ENCODE assay signal across 8 cellular contexts in genomic region chr1:214281902-214282695, GRCh38. TPM values are rescaled to one million over a fixed set of nuclear protein-coding genes. Genes with fewer than 3 reads are reported as not detected.
A peak's percentile ranks its signal among the peaks of the same experiment; 100 is the strongest.
DNase-seq lines count a peak whose midpoint lies in the region; ATAC-seq and TF ChIP-seq lines count a peak whose summit lies in the region.

No MANE protein-coding gene starts in this region.

- BruUV-seq in PC-9 (replicated peaks; lab: Mats Ljungman, UMichigan) = no TSS peak

- H3K27me3 Mint-ChIP-seq in CD4-positive, alpha-beta memory T cell = no peaks in the 10 kb centered on the region

- H3K4me1 Mint-ChIP-seq in CD4-positive, alpha-beta memory T cell = peaks cover 34 to 57% (median 45%) of the 10 kb centered on the region in 4 donors

- H3K36me3 Mint-ChIP-seq in CD4-positive, alpha-beta memory T cell = peaks cover 3 to 4% of the 10 kb centered on the region in 2 donors

- H3K27ac Mint-ChIP-seq in CD4-positive, alpha-beta memory T cell = peak overlapping the region; percentile 69 to 91 (median 85)

- H2AFZ ChIP-seq in PC-9 = peak overlapping the region; percentile 89

- 28 to 32% methylated on average over 9 of the region's 9 CpGs for WGBS in ectodermal cell, 2 experiments
- 34 to 40% methylated on average over 2 to 7 of the region's 9 CpGs for WGBS in mesodermal cell (ENCODE audit: insufficient coverage in 2 of 2), 2 experiments

- intact Hi-C loops in CD4-positive, alpha-beta memory T cell (cut with micrococcal nuclease) = loop anchor here (1.0 to 10.0 kb wide), 4 partner anchors 21 to 1267 kb away; partner anchors contain the start of genes ANGEL2 and CENPF
- intact Hi-C loops in PC-9 (cut with micrococcal nuclease; ENCODE audit: unreplicated experiment) = loop anchor here (1.0 to 5.0 kb wide), 3 partner anchors 15 to 65 kb away; no protein-coding TSS in a partner anchor

- POLR2A ChIA-PET in CD4-positive, alpha-beta memory T cell (lab: Charles Lee; ENCODE audit: partially characterized antibody) = no interaction called here
- POLR2A ChIA-PET in PC-9 (lab: Charles Lee; ENCODE audit: unreplicated experiment) = no interaction called here

- no peak for TF ChIP-seq CTCF in PC-9 (conservative IDR thresholded peaks at IDR 0.05)

- H3K9me2 ChIP-seq in PC-9 (ENCODE audit: insufficient read depth) = no peaks in the 10 kb centered on the region

- CTCF ChIA-PET in CD4-positive, alpha-beta memory T cell (lab: Charles Lee; ENCODE audit: partially characterized antibody) = interaction anchor here (0.6 to 4.4 kb wide), 5 partner anchors 11 to 49 kb away, joined by 3 to 23 read pairs (median 3); no protein-coding TSS in a partner anchor
- CTCF ChIA-PET in PC-9 (lab: Charles Lee) = no interaction called here

- H3K4me3 Mint-ChIP-seq in CD4-positive, alpha-beta memory T cell = peak overlapping the region; percentile 89 to 96 (median 92)

- peak overlapping the region; percentile 79 for H3K4me3 ChIP-seq in CD4-positive, alpha-beta memory T cell (ENCODE audit: low read length in 2 of 2)
- H3K4me3 ChIP-seq in HAP-1 = peak overlapping the region; percentile 57
- peak overlapping the region; percentile 81 for H3K4me3 ChIP-seq in PC-9
- peak overlapping the region; percentile 88 for H3K4me3 ChIP-seq in ectodermal cell (ENCODE audit: insufficient read depth, low read depth, low read length)
- peak overlapping the region; percentile 73 for H3K4me3 ChIP-seq in mesodermal cell (ENCODE audit: extremely low read depth, insufficient read depth, low read length, poor library complexity, severe bottlenecking)

- H3K4me1 ChIP-seq in CD4-positive, alpha-beta memory T cell (ENCODE audit: insufficient read depth, low read length) = peaks cover 41% of the 10 kb centered on the region
- peaks cover 38% of the 10 kb centered on the region for H3K4me1 ChIP-seq in HAP-1
- H3K4me1 ChIP-seq in PC-9 (replicated peaks; ENCODE audit: insufficient read depth) = peaks cover 33% of the 10 kb centered on the region
- peaks cover 5% of the 10 kb centered on the region for H3K4me1 ChIP-seq in ectodermal cell (ENCODE audit: control insufficient read depth, insufficient read depth, low read length)
- H3K4me1 ChIP-seq in mesodermal cell (ENCODE audit: control insufficient read depth, insufficient read depth, low read length, poor library complexity, severe bottlenecking) = peaks cover 15% of the 10 kb centered on the region

- peaks cover 47% of the 10 kb centered on the region for H3K79me2 ChIP-seq in PC-9 (ENCODE audit: low read depth)

- H3K36me3 ChIP-seq in CD4-positive, alpha-beta memory T cell (ENCODE audit: insufficient read depth, low read length) = no peaks in the 10 kb centered on the region
- peaks cover 3% of the 10 kb centered on the region; the same call in 1 of the 2 replicates for H3K36me3 ChIP-seq in HAP-1 (replicated peaks)
- no peaks in the 10 kb centered on the region for H3K36me3 ChIP-seq in PC-9 (ENCODE audit: low read depth)
- no peaks in the 10 kb centered on the region for H3K36me3 ChIP-seq in ectodermal cell (ENCODE audit: control insufficient read depth, insufficient read depth, low read length)
- H3K36me3 ChIP-seq in mesodermal cell (ENCODE audit: control insufficient read depth, insufficient read depth, low read length) = peaks cover 12% of the 10 kb centered on the region

- H3K27me3 ChIP-seq in CD4-positive, alpha-beta memory T cell (ENCODE audit: insufficient read depth, low read length) = no peaks in the 10 kb centered on the region
- H3K27me3 ChIP-seq in HAP-1 (ENCODE audit: low read depth) (no peaks in the 10 kb centered on the region), PC-9 (ENCODE audit: insufficient read depth, low read depth) (no peaks in the 10 kb centered on the region), ectodermal cell (ENCODE audit: control insufficient read depth, insufficient read depth, low read length, poor library complexity, severe bottlenecking) (peaks cover 17% of the 10 kb centered on the region)

- H3K4me2 ChIP-seq in PC-9 = peak overlapping the region; percentile 84

- in situ Hi-C loops in HAP-1 (cut with MboI; ENCODE audit: low sequenced_read_pairs) = no loop called here

- no peak for ATAC-seq in HG02623 (IDR thresholded peaks at IDR 0.05; ENCODE audit: unreplicated experiment)

- no peaks in the 10 kb centered on the region for H4K20me1 ChIP-seq in PC-9 (ENCODE audit: insufficient read depth)

- H3K27ac ChIP-seq in CD4-positive, alpha-beta memory T cell (ENCODE audit: low read depth, low read length) = peak overlapping the region; percentile 23
- H3K27ac ChIP-seq in PC-9 (peak overlapping the region; percentile 71), ectodermal cell (ENCODE audit: insufficient read depth, low read depth, low read length, poor library complexity, severe bottlenecking) (no peak overlapping the region), mesodermal cell (ENCODE audit: low read depth, low read length, severe bottlenecking) (no peak overlapping the region)

- H3F3A ChIP-seq in PC-9 (ENCODE audit: insufficient read depth, low read depth) = no peaks in the 10 kb centered on the region

- no peaks in the 10 kb centered on the region for H3K9me3 Mint-ChIP-seq in CD4-positive, alpha-beta memory T cell

- peak in 1 of 5 donors; percentile 38 for DNase-seq in CD4-positive, alpha-beta memory T cell
- DNase-seq in HAP-1 (ENCODE audit: low spot score in 2 of 2) = peak in 1 of 2 experiments; percentile 63
- peak; percentile 67 to 74 for DNase-seq in PC-9
- no peak for DNase-seq in stimulated activated CD4-positive, alpha-beta T cell treated with anti-CD3 and anti-CD28 coated beads, Interleukin-4, amount 100 ng/mL, for 1 hour
- DNase-seq in OCI-M2 (lab: John Stamatoyannopoulos, UW; ENCODE audit: unreplicated experiment) = no peak

- H3K9me3 ChIP-seq in CD4-positive, alpha-beta memory T cell (ENCODE audit: control insufficient read depth in 1 of 2, low read length in 2 of 2) = no peaks in the 10 kb centered on the region
- H3K9me3 ChIP-seq in HAP-1 (no peaks in the 10 kb centered on the region), PC-9 (ENCODE audit: insufficient read depth, low read depth) (no peaks in the 10 kb centered on the region), ectodermal cell (ENCODE audit: control insufficient read depth, low read length) (no peaks in the 10 kb centered on the region), mesodermal cell (ENCODE audit: control insufficient read depth, low read length) (peaks cover 6% of the 10 kb centered on the region)

RNA-seq across cellular contexts. Expression of gene SMYD2, which starts 1.1 kb away (rescaled TPM):
- total RNA-seq in CD4-positive, alpha-beta memory T cell = 10 to 100 TPM; 41.4 to 41.9 TPM
- 10 to 100 TPM; 46.1 to 77.9 TPM for polyA plus RNA-seq in CD4-positive, alpha-beta memory T cell
- 36.4 and 41.2 TPM in 2 replicates for total RNA-seq in PC-9 (2021)
- 25.7 TPM for polyA plus RNA-seq in ectodermal cell (2013, experiment 1 of 4)
- polyA plus RNA-seq in ectodermal cell (2013, experiment 2 of 4) = 26.4 TPM
- polyA plus RNA-seq in ectodermal cell (2013, experiment 3 of 4) = 22.4 TPM
- polyA plus RNA-seq in ectodermal cell (2013, experiment 4 of 4) = 24.4 TPM
- polyA plus RNA-seq in mesodermal cell (2013, experiment 1 of 2) = 31.2 TPM
- polyA plus RNA-seq in mesodermal cell (2013, experiment 2 of 2) = 36.8 TPM

Comparison
In these comparisons a context has a peak if more than half of its experiments do, and no peak if none do; other contexts are left out.
1. DNase-seq: peak in PC-9 (2 of 2); none in stimulated activated CD4-positive, alpha-beta T cell treated with anti-CD3 and anti-CD28 coated beads, Interleukin-4, amount 100 ng/mL, for 1 hour (single experiment) and OCI-M2 (single experiment).
2. H3K27ac ChIP-seq: peak in CD4-positive, alpha-beta memory T cell (single experiment) and PC-9 (single experiment); none in ectodermal cell (single experiment) and mesodermal cell (single experiment).
3. Peak in every context shown above with its lines, with median percentiles within 50 percentile points of each other: H3K4me3 ChIP-seq.